ENCODE assay signal across 1 cellular context in the genomic region with DNA sequence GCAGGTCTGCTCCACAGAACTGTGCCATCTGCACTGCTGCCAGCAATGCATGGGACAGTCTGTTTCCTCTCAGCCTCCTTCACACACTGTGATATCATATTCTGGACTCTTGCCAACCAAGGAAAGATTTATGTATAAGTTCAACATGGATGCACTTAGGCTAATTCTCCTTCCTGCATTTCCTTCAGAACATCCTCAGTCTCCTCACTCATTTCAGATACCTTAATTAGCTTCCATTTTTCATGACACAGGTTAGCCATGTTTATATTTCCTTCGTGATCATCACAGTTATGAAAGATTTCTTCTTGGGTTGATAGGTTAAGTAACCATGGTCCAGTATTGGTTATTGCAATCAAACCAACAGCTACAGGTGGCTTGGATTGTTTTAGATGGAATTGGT.
TF ChIP-seq lines count a peak whose summit lies in the region.

No MANE protein-coding gene starts in this region.

TF ChIP-seq in K562, 482 proteins besides CTCF, POLR2A, EP300 and RAD21 (continued from another document):
- TF ChIP-seq ARID1B (IDR thresholded peaks at IDR 0.05): no peak
- TF ChIP-seq SMARCB1 (IDR thresholded peaks at IDR 0.05; ENCODE audit: insufficient read length, low read depth): no peak
- 0 out of 2 replicates have a peak, but pooled peaks have one; percentile 68 for TF ChIP-seq ZNF354B (CRISPR knock-in tag; IDR thresholded peaks at IDR 0.05)
- no peak for TF ChIP-seq FOSL1 (tag; conservative IDR thresholded peaks at IDR 0.05)
- TF ChIP-seq SNRNP70 (optimal IDR thresholded peaks at IDR 0.05; ENCODE audit: low read depth, low read length): no peak
- peak; percentile 93 for TF ChIP-seq MEIS2 (IDR thresholded peaks at IDR 0.05; ENCODE audit: partially characterized antibody)
- TF ChIP-seq, protein P1, sequence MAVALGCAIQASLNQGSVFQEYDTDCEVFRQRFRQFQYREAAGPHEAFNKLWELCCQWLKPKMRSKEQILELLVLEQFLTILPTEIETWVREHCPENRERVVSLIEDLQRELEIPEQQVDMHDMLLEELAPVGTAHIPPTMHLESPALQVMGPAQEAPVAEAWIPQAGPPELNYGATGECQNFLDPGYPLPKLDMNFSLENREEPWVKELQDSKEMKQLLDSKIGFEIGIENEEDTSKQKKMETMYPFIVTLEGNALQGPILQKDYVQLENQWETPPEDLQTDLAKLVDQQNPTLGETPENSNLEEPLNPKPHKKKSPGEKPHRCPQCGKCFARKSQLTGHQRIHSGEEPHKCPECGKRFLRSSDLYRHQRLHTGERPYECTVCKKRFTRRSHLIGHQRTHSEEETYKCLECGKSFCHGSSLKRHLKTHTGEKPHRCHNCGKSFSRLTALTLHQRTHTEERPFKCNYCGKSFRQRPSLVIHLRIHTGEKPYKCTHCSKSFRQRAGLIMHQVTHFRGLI (CRISPR knock-in tag; IDR thresholded peaks at IDR 0.05): peak; percentile 76; the same call in 1 of the 2 replicates
- TF ChIP-seq, protein P2, sequence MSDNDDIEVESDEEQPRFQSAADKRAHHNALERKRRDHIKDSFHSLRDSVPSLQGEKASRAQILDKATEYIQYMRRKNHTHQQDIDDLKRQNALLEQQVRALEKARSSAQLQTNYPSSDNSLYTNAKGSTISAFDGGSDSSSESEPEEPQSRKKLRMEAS (CRISPR knock-in tag; IDR thresholded peaks at IDR 0.05): no peak
